Comparison of ENCODE assay signal across 8 cellular contexts in genomic region chr10:21372651-21373410, GRCh38.
DNase-seq lines count a peak whose midpoint lies in the region; ATAC-seq, FAIRE-seq and TF ChIP-seq lines count a peak whose summit lies in the region.

No MANE protein-coding gene starts in this region.

- under 1% methylated on average over 4 of the region's 4 CpGs for WGBS in A549 (ENCODE audit: missing lambda C conversion rate)

- H3K27ac ChIP-seq in A549, result peak overlapping the region; percentile 80 to 86
- H3K27ac ChIP-seq in ascending aorta, result peak overlapping the region; percentile 27 to 37
- no peak overlapping the region for H3K27ac ChIP-seq in subcutaneous abdominal adipose tissue (ENCODE audit: low read depth, low read length)

- TF ChIP-seq RAD21 in A549 (conservative IDR thresholded peaks at IDR 0.05 in 1 of 2, IDR thresholded peaks at IDR 0.05 in 1 of 2), result peak in 1 of 2 experiments; percentile 30; a peak in 1 of 5 replicates

- H3K4me2 ChIP-seq in A549, result peak overlapping the region; percentile 68

- CTCF ChIA-PET in A549 (lab: Yijun Ruan, JAX), result interaction anchor here (0.6 to 1.8 kb wide), 3 partner anchors 8 to 122 kb away, joined by 6 to 10 read pairs (median 6); no protein-coding TSS in a partner anchor

- no peaks in the 10 kb centered on the region for H3K36me3 ChIP-seq in ascending aorta
- H3K36me3 ChIP-seq in subcutaneous abdominal adipose tissue (ENCODE audit: control insufficient read depth in 5 of 5, insufficient read depth in 5 of 5, low read length in 5 of 5), result no peaks in the 10 kb centered on the region

- ATAC-seq in A549, result peak; percentile 97 to 98
- peak; percentile 84 for ATAC-seq in GM18519 (IDR thresholded peaks at IDR 0.05; ENCODE audit: low FRiP score, unreplicated experiment)
- peak; percentile 72 for ATAC-seq in HG03342 (IDR thresholded peaks at IDR 0.05; ENCODE audit: unreplicated experiment)

- H3K4me3 ChIP-seq in A549 (peak overlapping the region; percentile 24), ascending aorta (peak overlapping the region in 1 of 2 donors; percentile 43), subcutaneous abdominal adipose tissue (ENCODE audit: low read depth in 1 of 5, low read length in 5 of 5) (peak overlapping the region; percentile 32 to 71 (median 60))

- H3K9me3 ChIP-seq in A549 (no peaks in the 10 kb centered on the region), ascending aorta (no peaks in the 10 kb centered on the region), subcutaneous abdominal adipose tissue (ENCODE audit: control insufficient read depth in 5 of 5, low read length in 5 of 5) (no peaks in the 10 kb centered on the region)

- POLR2A ChIA-PET in A549 (lab: Yijun Ruan, JAX), result interaction anchor here (0.7 to 1.5 kb wide), 4 partner anchors 8 to 146 kb away, joined by 4 to 6 read pairs (median 4); no protein-coding TSS in a partner anchor

- H3K4me1 ChIP-seq in A549 (peaks cover 66% of the 10 kb centered on the region), ascending aorta (peaks cover 0 to 8% of the 10 kb centered on the region in 2 donors), subcutaneous abdominal adipose tissue (ENCODE audit: control insufficient read depth in 5 of 5, insufficient read depth in 5 of 5, low read length in 5 of 5) (peaks cover 0 to 10% (median 9%) of the 10 kb centered on the region in 5 donors)

- intact Hi-C loops in ascending aorta (cut with DNase I), result no loop called here

- peak; percentile 82 to 91 for DNase-seq in A549 (ENCODE audit: low read depth in 1 of 2, low spot score in 1 of 2)
- peak; percentile 53 for DNase-seq in RKO (ENCODE audit: low spot score)
- peak; percentile 12 to 69 for DNase-seq in ascending aorta (ENCODE audit: low spot score in 2 of 2)
- peak; percentile 70 for DNase-seq in kidney tubule cell (ENCODE audit: low spot score)
- no peak for DNase-seq in NCI-H2107 treated with DMSO at 0.1 percent for 48 hours (lab: John Stamatoyannopoulos, UW; ENCODE audit: unreplicated experiment)

- H3K27me3 ChIP-seq in ascending aorta, result no peaks in the 10 kb centered on the region
- H3K27me3 ChIP-seq in subcutaneous abdominal adipose tissue (ENCODE audit: control insufficient read depth in 5 of 5, insufficient read depth in 4 of 5, low read length in 5 of 5), result no peaks in the 10 kb centered on the region

- no peak overlapping the region for H3K9ac ChIP-seq in subcutaneous abdominal adipose tissue (ENCODE audit: low read length in 5 of 5)

- TF ChIP-seq CTCF in A549 (IDR thresholded peaks at IDR 0.05), result no peak
- no peak for TF ChIP-seq CTCF in ascending aorta (IDR thresholded peaks at IDR 0.05)

- TF ChIP-seq EP300 in A549 (IDR thresholded peaks at IDR 0.05), result no peak

- TF ChIP-seq POLR2A in A549 (IDR thresholded peaks at IDR 0.05; ENCODE audit: low read length), result no peak

- peak; percentile 94 for FAIRE-seq in A549 (lab: Jason Lieb, UNC)

TF ChIP-seq in A549, 52 proteins besides CTCF, POLR2A, EP300 and RAD21 (continues in another document):
- TF ChIP-seq NPAS2 (CRISPR knock-in tag; IDR thresholded peaks at IDR 0.05; ENCODE audit: borderline replicate concordance) (no peak), RFX5 (IDR thresholded peaks at IDR 0.05) (no peak), RARB (CRISPR knock-in tag; IDR thresholded peaks at IDR 0.05) (no peak), FOSL2 (IDR thresholded peaks at IDR 0.05) (no peak), FOSL2 (CRISPR knock-in tag; IDR thresholded peaks at IDR 0.05) (no peak), RCOR1 (IDR thresholded peaks at IDR 0.05; ENCODE audit: low read depth, low read length) (no peak), CHD2 (IDR thresholded peaks at IDR 0.05; ENCODE audit: low read length, partially characterized antibody) (no peak), ZSCAN20 (CRISPR knock-in tag; IDR thresholded peaks at IDR 0.05) (no peak), BHLHE40 (IDR thresholded peaks at IDR 0.05; ENCODE audit: low read depth, low read length) (no peak), GATA3 (IDR thresholded peaks at IDR 0.05; ENCODE audit: borderline replicate concordance) (no peak; the same call in 1 of the 2 replicates), HOXA7 (CRISPR knock-in tag; IDR thresholded peaks at IDR 0.05) (no peak), RNF2 (IDR thresholded peaks at IDR 0.05; ENCODE audit: borderline replicate concordance, low read depth) (no peak), ZFP36 (IDR thresholded peaks at IDR 0.05; ENCODE audit: borderline replicate concordance, partially characterized antibody) (no peak), NFE2L2 (conservative IDR thresholded peaks at IDR 0.05; ENCODE audit: low read length) (no peak), TP53 (CRISPR knock-in tag; IDR thresholded peaks at IDR 0.05) (no peak), HEYL (CRISPR knock-in tag; IDR thresholded peaks at IDR 0.05) (no peak), CHD4 (IDR thresholded peaks at IDR 0.05; ENCODE audit: borderline replicate concordance) (no peak), MAX (IDR thresholded peaks at IDR 0.05) (peak; percentile 80), ELK1 (IDR thresholded peaks at IDR 0.05; ENCODE audit: low read depth, low read length) (no peak), TFCP2L1 (CRISPR knock-in tag; IDR thresholded peaks at IDR 0.05) (no peak), MAFK (IDR thresholded peaks at IDR 0.05; ENCODE audit: partially characterized antibody) (no peak)
- TF ChIP-seq, protein P1, sequence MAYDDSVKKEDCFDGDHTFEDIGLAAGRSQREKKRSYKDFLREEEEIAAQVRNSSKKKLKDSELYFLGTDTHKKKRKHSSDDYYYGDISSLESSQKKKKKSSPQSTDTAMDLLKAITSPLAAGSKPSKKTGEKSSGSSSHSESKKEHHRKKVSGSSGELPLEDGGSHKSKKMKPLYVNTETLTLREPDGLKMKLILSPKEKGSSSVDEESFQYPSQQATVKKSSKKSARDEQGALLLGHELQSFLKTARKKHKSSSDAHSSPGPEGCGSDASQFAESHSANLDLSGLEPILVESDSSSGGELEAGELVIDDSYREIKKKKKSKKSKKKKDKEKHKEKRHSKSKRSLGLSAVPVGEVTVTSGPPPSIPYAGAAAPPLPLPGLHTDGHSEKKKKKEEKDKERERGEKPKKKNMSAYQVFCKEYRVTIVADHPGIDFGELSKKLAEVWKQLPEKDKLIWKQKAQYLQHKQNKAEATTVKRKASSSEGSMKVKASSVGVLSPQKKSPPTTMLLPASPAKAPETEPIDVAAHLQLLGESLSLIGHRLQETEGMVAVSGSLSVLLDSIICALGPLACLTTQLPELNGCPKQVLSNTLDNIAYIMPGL (CRISPR knock-in tag; IDR thresholded peaks at IDR 0.05; ENCODE audit: borderline replicate concordance), result no peak
- TF ChIP-seq, protein P2, sequence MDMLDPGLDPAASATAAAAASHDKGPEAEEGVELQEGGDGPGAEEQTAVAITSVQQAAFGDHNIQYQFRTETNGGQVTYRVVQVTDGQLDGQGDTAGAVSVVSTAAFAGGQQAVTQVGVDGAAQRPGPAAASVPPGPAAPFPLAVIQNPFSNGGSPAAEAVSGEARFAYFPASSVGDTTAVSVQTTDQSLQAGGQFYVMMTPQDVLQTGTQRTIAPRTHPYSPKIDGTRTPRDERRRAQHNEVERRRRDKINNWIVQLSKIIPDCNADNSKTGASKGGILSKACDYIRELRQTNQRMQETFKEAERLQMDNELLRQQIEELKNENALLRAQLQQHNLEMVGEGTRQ (IDR thresholded peaks at IDR 0.05), result 0 out of 2 replicates have a peak, but pooled peaks have one; percentile 8
- TF ChIP-seq, protein P3, sequence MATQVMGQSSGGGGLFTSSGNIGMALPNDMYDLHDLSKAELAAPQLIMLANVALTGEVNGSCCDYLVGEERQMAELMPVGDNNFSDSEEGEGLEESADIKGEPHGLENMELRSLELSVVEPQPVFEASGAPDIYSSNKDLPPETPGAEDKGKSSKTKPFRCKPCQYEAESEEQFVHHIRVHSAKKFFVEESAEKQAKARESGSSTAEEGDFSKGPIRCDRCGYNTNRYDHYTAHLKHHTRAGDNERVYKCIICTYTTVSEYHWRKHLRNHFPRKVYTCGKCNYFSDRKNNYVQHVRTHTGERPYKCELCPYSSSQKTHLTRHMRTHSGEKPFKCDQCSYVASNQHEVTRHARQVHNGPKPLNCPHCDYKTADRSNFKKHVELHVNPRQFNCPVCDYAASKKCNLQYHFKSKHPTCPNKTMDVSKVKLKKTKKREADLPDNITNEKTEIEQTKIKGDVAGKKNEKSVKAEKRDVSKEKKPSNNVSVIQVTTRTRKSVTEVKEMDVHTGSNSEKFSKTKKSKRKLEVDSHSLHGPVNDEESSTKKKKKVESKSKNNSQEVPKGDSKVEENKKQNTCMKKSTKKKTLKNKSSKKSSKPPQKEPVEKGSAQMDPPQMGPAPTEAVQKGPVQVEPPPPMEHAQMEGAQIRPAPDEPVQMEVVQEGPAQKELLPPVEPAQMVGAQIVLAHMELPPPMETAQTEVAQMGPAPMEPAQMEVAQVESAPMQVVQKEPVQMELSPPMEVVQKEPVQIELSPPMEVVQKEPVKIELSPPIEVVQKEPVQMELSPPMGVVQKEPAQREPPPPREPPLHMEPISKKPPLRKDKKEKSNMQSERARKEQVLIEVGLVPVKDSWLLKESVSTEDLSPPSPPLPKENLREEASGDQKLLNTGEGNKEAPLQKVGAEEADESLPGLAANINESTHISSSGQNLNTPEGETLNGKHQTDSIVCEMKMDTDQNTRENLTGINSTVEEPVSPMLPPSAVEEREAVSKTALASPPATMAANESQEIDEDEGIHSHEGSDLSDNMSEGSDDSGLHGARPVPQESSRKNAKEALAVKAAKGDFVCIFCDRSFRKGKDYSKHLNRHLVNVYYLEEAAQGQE (IDR thresholded peaks at IDR 0.05), result no peak
